ENCODE assay signal across 26 cellular contexts in the genomic region with DNA sequence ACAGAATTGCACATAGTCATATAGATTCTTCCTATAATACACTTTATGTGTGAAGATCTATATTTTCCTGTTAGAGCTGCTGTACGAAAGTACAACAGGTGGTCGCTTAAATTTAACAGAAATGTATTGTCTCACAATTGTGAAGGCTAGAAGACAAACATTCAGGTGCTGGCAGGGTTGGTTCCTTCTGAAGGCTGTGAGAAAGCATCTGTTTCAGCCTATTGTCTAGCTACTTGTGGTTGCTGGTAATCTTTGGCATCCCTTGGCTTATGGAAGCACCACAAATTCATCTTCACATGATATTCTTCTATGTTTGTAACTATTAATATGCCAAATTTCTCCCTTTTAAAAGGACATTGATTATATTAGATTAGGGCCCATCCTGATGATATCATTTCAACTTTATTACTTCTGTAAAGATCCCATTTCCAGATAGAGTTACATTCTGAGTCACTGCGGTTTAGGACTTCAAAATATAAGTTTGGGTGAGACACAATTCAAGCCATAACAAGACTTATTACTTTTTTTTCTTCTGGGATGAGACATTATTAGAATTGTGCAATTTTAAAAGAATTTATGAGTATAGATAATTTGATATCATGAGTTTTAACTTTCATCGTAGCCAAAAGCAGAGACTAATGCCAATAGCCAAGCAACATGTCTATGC.
DNase-seq lines count a peak whose midpoint lies in the region; FAIRE-seq and TF ChIP-seq lines count a peak whose summit lies in the region.
"Had no signal": no experiment of that assay in that cellular context is flagged by ENCODE, and none has a peak within 500 bp of the region (broad histone marks: within the 10 kb centered on the region; RNA-seq: fewer than 3 reads in every experiment).

No MANE protein-coding gene starts in this region.

- no peaks in the 10 kb centered on the region for H3K9me1 ChIP-seq in keratinocyte (ENCODE audit: control insufficient read depth, extremely low read depth, insufficient read depth, low read length)

- H3K4me1 ChIP-seq in keratinocyte (ENCODE audit: control insufficient read depth, extremely low read depth, insufficient read depth, low read length) = peaks cover 16% of the 10 kb centered on the region
- H3K4me1 ChIP-seq: A549; BLaER1 treated with 17β-estradiol and CSF1 and Interleukin-3, amounts not matched to agents 10 nM and 100 nM; HAP-1 had no signal

- WGBS in lower leg skin, 2 donors = 59 to 66% methylated on average over 4 of the region's 4 CpGs

- H3K4me2 ChIP-seq in keratinocyte (ENCODE audit: control insufficient read depth, extremely low read depth, insufficient read depth, low read depth, low read length) = peak overlapping the region; percentile 18
- H3K4me2 ChIP-seq: A549; BLaER1 treated with 17β-estradiol and CSF1 and Interleukin-3, amounts not matched to agents 10 nM and 100 nM had no signal

- no peaks in the 10 kb centered on the region for H3K27me3 ChIP-seq in keratinocyte (ENCODE audit: control insufficient read depth, extremely low read depth, insufficient read depth, low read length)
- H3K27me3 ChIP-seq: BLaER1 treated with 17β-estradiol and CSF1 and Interleukin-3, amounts not matched to agents 10 nM and 100 nM had no signal

- H3K4me3 ChIP-seq in LNCaP clone FGC (ENCODE audit: low read depth, low read length) (no peak overlapping the region), keratinocyte (ENCODE audit: control insufficient read depth in 2 of 3, extremely low read depth in 1 of 3, insufficient read depth in 2 of 3, low read depth in 1 of 3, low read length in 3 of 3) (no peak overlapping the region), lower leg skin (ENCODE audit: low read depth, poor library complexity, severe bottlenecking) (no peak overlapping the region)
- H3K4me3 ChIP-seq: A549; BLaER1 treated with 17β-estradiol and CSF1 and Interleukin-3, amounts not matched to agents 10 nM and 100 nM; HAP-1; SK-N-MC had no signal

- no peaks in the 10 kb centered on the region for H3K36me3 Mint-ChIP-seq in Calu3 (ENCODE audit: insufficient read depth, unreplicated experiment)
- H3K36me3 Mint-ChIP-seq: IgD-negative memory B cell had no signal

- CTCF ChIA-PET in Calu3 (lab: Charles Lee) = interaction anchor here (1.1 kb wide), 1 partner anchor 69 kb away, joined by 4 read pairs; no protein-coding TSS in a partner anchor

- no peaks in the 10 kb centered on the region for H3K36me3 ChIP-seq in keratinocyte (ENCODE audit: control insufficient read depth in 2 of 2, extremely low read depth in 1 of 2, insufficient read depth in 2 of 2, low read length in 2 of 2)
- H3K36me3 ChIP-seq: BLaER1 treated with 17β-estradiol and CSF1 and Interleukin-3, amounts not matched to agents 10 nM and 100 nM; HAP-1 had no signal

- no peaks in the 10 kb centered on the region for H3K27me3 Mint-ChIP-seq in Calu3 (ENCODE audit: unreplicated experiment)
- H3K27me3 Mint-ChIP-seq: CD4-positive, alpha-beta T cell; IgD-negative memory B cell had no signal

- dilution Hi-C loops in keratinocyte (cut with MboI; ENCODE audit: extremely low pct_ligation_motif_present, low sequenced_read_pairs) = no loop called here

- H3K79me2 ChIP-seq in keratinocyte (ENCODE audit: control insufficient read depth, insufficient read depth, low read length) = no peaks in the 10 kb centered on the region

- no peaks in the 10 kb centered on the region for H4K20me1 ChIP-seq in keratinocyte (ENCODE audit: control insufficient read depth, extremely low read depth, insufficient read depth, low read length)
- H4K20me1 ChIP-seq: BLaER1 treated with 17β-estradiol and CSF1 and Interleukin-3, amounts not matched to agents 10 nM and 100 nM had no signal

- no peaks in the 10 kb centered on the region for H3K9me3 ChIP-seq in keratinocyte (ENCODE audit: control insufficient read depth, low read depth, low read length)
- H3K9me3 ChIP-seq: A549; BLaER1 treated with 17β-estradiol and CSF1 and Interleukin-3, amounts not matched to agents 10 nM and 100 nM; HAP-1 had no signal

- H3K4me1 Mint-ChIP-seq in Calu3 (ENCODE audit: low read depth, unreplicated experiment) = no peaks in the 10 kb centered on the region
- H3K4me1 Mint-ChIP-seq: IgD-negative memory B cell had no signal

- intact Hi-C loops in lower leg skin (cut with DNase I; ENCODE audit: low total_unique reads) (no loop called here), Calu3 (cut with micrococcal nuclease; ENCODE audit: unreplicated experiment) (no loop called here)

- TF ChIP-seq CTCF in LNCaP clone FGC (IDR thresholded peaks at IDR 0.05; ENCODE audit: control insufficient read depth, extremely low read depth, insufficient read depth) = no peak
- TF ChIP-seq CTCF in keratinocyte (optimal IDR thresholded peaks at IDR 0.05 in 1 of 3, IDR thresholded peaks at IDR 0.05 in 1 of 3, conservative IDR thresholded peaks at IDR 0.05 in 1 of 3; ENCODE audit: extremely low read depth in 1 of 3, insufficient read depth in 2 of 3, low read length in 3 of 3) = no peak
- TF ChIP-seq CTCF in lower leg skin (IDR thresholded peaks at IDR 0.05) = no peak
- TF ChIP-seq CTCF in Calu3 (IDR thresholded peaks at IDR 0.05; ENCODE audit: unreplicated experiment) = no peak

- BruUV-seq in Calu3 (replicated peaks; lab: Mats Ljungman, UMichigan) = no TSS peak

- DNase-seq in HPDE6-E6E7 (ENCODE audit: extremely low spot score) (peak; percentile 59), LNCaP clone FGC (ENCODE audit: low read depth) (peak; percentile 26), amniotic epithelial cell (ENCODE audit: low read depth) (peak; percentile 4), keratinocyte (ENCODE audit: low read depth, low spot score) (peak; percentile 35), lower leg skin (ENCODE audit: low spot score in 2 of 2) (no peak), Calu3 (no peak), NCI-H1417 treated with DMSO at 0.1 percent for 48 hours (lab: John Stamatoyannopoulos, UW) (no peak)
- DNase-seq: AML-193; CD4-positive, alpha-beta T cell; COR-L47; DMS79 treated with DMSO at 0.1 percent for 48 hours; GOT3; HFFc6; MV-4-11; NCI-H1694; NCI-H2029 treated with DMSO at 0.1 percent for 48 hours; NCI-H2171; NCI-H226; NCI-H510A; SIG-M5 had no signal

- no peak overlapping the region for H3K27ac Mint-ChIP-seq in Calu3 (ENCODE audit: unreplicated experiment)
- H3K27ac Mint-ChIP-seq: CD4-positive, alpha-beta T cell; HFFc6; IgD-negative memory B cell had no signal

- H3K4me3 Mint-ChIP-seq in Calu3 (ENCODE audit: low read depth, unreplicated experiment) = no peak overlapping the region
- H3K4me3 Mint-ChIP-seq: CD4-positive, alpha-beta T cell; HFFc6; IgD-negative memory B cell had no signal

- no peak overlapping the region for H3K9ac ChIP-seq in keratinocyte (ENCODE audit: control insufficient read depth, extremely low read depth, insufficient read depth, low read length)
- H3K9ac ChIP-seq: BLaER1 treated with 17β-estradiol and CSF1 and Interleukin-3, amounts not matched to agents 10 nM and 100 nM had no signal

- H3K9me3 Mint-ChIP-seq in Calu3 (ENCODE audit: low read depth, unreplicated experiment) = no peaks in the 10 kb centered on the region

- no peak for TF ChIP-seq POLR2A in lower leg skin (IDR thresholded peaks at IDR 0.05)

- no peak overlapping the region for H2AFZ ChIP-seq in keratinocyte (ENCODE audit: control insufficient read depth, low read length)

- no peak overlapping the region for H3K27ac ChIP-seq in keratinocyte (ENCODE audit: control insufficient read depth, insufficient read depth, low read length)
- H3K27ac ChIP-seq: A549; BLaER1 treated with 17β-estradiol and CSF1 and Interleukin-3, amounts not matched to agents 10 nM and 100 nM; SK-N-MC had no signal

- FAIRE-seq in keratinocyte (lab: Jason Lieb, UNC) = peak; percentile 26
- FAIRE-seq: A549, GM12892 had no signal

Comparison
In these comparisons a context has a peak if more than half of its experiments do, and no peak if none do; other contexts are left out.
1. DNase-seq: peak in HPDE6-E6E7 (single experiment), LNCaP clone FGC (single experiment), amniotic epithelial cell (single experiment) and keratinocyte (single experiment); none in lower leg skin (0 of 2), Calu3 (single experiment) and NCI-H1417 treated with DMSO at 0.1 percent for 48 hours (single experiment).